ENCODE assay signal across 9 cellular contexts in the genomic region with DNA sequence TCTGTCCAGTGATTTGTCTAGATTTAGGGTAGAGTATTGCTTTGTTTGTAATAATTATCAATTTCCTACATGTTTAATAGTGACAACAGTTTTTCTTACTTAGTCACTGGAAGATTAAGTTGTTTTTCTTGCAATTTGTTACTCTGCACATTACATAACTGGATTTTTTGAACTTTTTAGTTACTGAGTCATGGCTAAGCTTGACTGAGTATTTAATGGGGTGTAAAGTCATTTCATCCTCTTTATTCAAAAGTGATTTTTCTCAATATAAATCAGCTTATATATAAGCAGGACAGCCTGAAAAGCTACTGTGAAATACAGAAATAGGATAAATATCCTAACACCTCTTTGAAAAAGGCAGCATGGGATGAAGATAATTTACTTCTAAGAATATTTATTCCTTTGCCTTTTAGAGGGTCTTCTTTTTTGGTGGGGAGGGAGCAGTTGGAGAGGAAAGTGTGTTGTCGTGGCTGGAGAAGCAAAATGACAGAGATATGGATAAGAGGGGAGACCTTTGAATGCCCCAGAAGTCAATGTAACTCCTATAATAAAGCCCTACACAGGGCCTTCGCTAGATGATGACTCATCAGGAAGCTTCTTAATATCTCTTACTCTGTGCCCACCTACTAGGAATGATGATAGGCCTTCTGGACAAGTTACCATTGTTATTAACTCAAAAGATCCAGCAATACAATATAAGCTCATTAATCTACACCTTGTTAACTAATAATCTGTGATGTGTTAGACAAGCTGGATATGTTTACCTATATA. TPM values are rescaled to one million over a fixed set of nuclear protein-coding genes. Genes with fewer than 3 reads are reported as not detected.
"Had no signal": no experiment of that assay in that cellular context is flagged by ENCODE, and none has a peak within 500 bp of the region (broad histone marks: within the 10 kb centered on the region; RNA-seq: fewer than 3 reads in every experiment).

No MANE protein-coding gene starts in this region.

RNA-seq across cellular contexts. Expression of gene TBX20, which starts 55.3 kb away (rescaled TPM):
- total RNA-seq: activated CD8-positive, alpha-beta memory T cell treated with anti-CD3 and anti-CD28 coated beads for 36 hours; activated naive CD4-positive, alpha-beta T cell treated with anti-CD3 and anti-CD28 coated beads for 36 hours; cerebellum; esophagus mucosa; lung microvascular endothelial cell; naive thymus-derived CD8-positive, alpha-beta T cell; posterior vena cava; subcutaneous adipose tissue had no signal
- polyA plus RNA-seq: adipose tissue; naive thymus-derived CD8-positive, alpha-beta T cell had no signal
